8 cellular contexts compared by ENCODE assay signal in genomic region chr7:2844153-2845077, GRCh38. TPM values are rescaled to one million over a fixed set of nuclear protein-coding genes. Genes with fewer than 3 reads are reported as not detected.
DNase-seq lines count a peak whose midpoint lies in the region; ATAC-seq and TF ChIP-seq lines count a peak whose summit lies in the region.

GNA12 (minus strand) TSS chr7:2844308; CDS start chr7:2844161, 147 bp downstream.

- H2AK5ac ChIP-seq in IMR-90 (ENCODE audit: low read depth, low read length), result peak within 1 kb of the TSS; percentile 84

- in situ Hi-C loops in IMR-90 (cut with MboI; ENCODE audit: low sequenced_read_pairs), result no loop called here

- POLR2A ChIA-PET in IMR-90 (lab: Charles Lee; ENCODE audit: unreplicated experiment), result interaction anchor here (0.5 kb wide), 1 partner anchor 12 kb away, joined by 3 read pairs; no protein-coding TSS in a partner anchor

- ATAC-seq in GM21528 (IDR thresholded peaks at IDR 0.05; ENCODE audit: low FRiP score, unreplicated experiment), result peak; percentile 98
- ATAC-seq in IMR-90 (ENCODE audit: low read depth), result peak; percentile 97

- DNase-seq in DMS 273 (lab: John Stamatoyannopoulos, UW; ENCODE audit: unreplicated experiment) (peak; percentile 100), IMR-90 (peak; percentile 98), OCI-M1 (lab: John Stamatoyannopoulos, UW) (peak; percentile 97), activated T-cell treated with anti-CD3 and anti-CD28 coated beads for 24 hours (ENCODE audit: low read depth) (peak; percentile 99), epithelial cell of esophagus (ENCODE audit: low read depth) (peak; percentile 98), mucosa of gallbladder (ENCODE audit: low spot score) (peak; percentile 99)
- DNase-seq in stimulated activated CD8-positive, alpha-beta memory T cell treated with anti-CD3 and anti-CD28 coated beads, Interleukin-4, amount 100 ng/mL, for 4 hours (ENCODE audit: low read depth in 2 of 2, low spot score in 1 of 2), result peak; percentile 95 to 98

- H4K8ac ChIP-seq in IMR-90 (ENCODE audit: low read depth in 2 of 2, low read length in 2 of 2), result peak within 1 kb of the TSS; percentile 47 to 89; a peak in 3 of 4 replicates

- dilution Hi-C loops in IMR-90 (cut with HindIII; ENCODE audit: low sequenced_read_pairs, unreplicated experiment), result no loop called here

- H3K36me3 ChIP-seq in IMR-90 (ENCODE audit: control insufficient read depth, insufficient read depth, low read length), result peaks cover 9% of the 10 kb centered on the region; the same call in 1 of the 2 replicates

- H2AK9ac ChIP-seq in IMR-90 (replicated peaks; ENCODE audit: low read depth, low read length, poor library complexity), result peak within 1 kb of the TSS; percentile 93

- peaks cover 24% of the 10 kb centered on the region for H4K20me1 ChIP-seq in IMR-90 (ENCODE audit: insufficient read depth, low read length)

- no peaks in the 10 kb centered on the region for H3K9me3 ChIP-seq in IMR-90 (ENCODE audit: control insufficient read depth, insufficient read depth, low read length)

- intact Hi-C loops in IMR-90 (cut with micrococcal nuclease), result loop anchor here (5.0 kb wide), 1 partner anchor 82 kb away; no protein-coding TSS in a partner anchor

- H3K18ac ChIP-seq in IMR-90 (ENCODE audit: low read depth, low read length), result peak within 1 kb of the TSS; percentile 74

- 0% methylated on average over 43 of the region's 80 CpGs; no CpG with 5 or more reads in 1 of the 2 experiments for whole genome bisulfite sequencing in IMR-90 (ENCODE audit: extremely low coverage in 2 of 2, insufficient read length in 1 of 2), 2 experiments

- H4K5ac ChIP-seq in IMR-90 (ENCODE audit: low read depth, low read length), result peak within 1 kb of the TSS; percentile 77

- peak within 1 kb of the TSS; percentile 12; the same call in 1 of the 2 replicates for H2BK120ac ChIP-seq in IMR-90 (ENCODE audit: low read depth, low read length)

- H2AFZ ChIP-seq in IMR-90 (replicated peaks; ENCODE audit: low read length, poor library complexity), result peak within 1 kb of the TSS; percentile 92

- peak within 1 kb of the TSS; percentile 78; the same call in 1 of the 2 replicates for H4K91ac ChIP-seq in IMR-90 (ENCODE audit: insufficient read depth, low read depth, low read length)

- H3K56ac ChIP-seq in IMR-90 (ENCODE audit: extremely low read depth, insufficient read depth, low read length), result 0 out of 2 replicates have a peak within 1 kb of the TSS, but pooled peaks have one; percentile 33

- CTCF ChIA-PET in IMR-90 (lab: Yijun Ruan, JAX), result interaction anchor here (0.6 kb wide), 1 partner anchor 1072 kb away, joined by 3 read pairs; no protein-coding TSS in a partner anchor

- H2BK15ac ChIP-seq in IMR-90 (ENCODE audit: low read depth, low read length), result 0 out of 3 replicates have a peak within 1 kb of the TSS, but pooled peaks have one; percentile 37

- peaks cover 6% of the 10 kb centered on the region for H3K9me1 ChIP-seq in IMR-90 (ENCODE audit: insufficient read depth, low read length)

- no peak within 1 kb of the TSS for H2BK20ac ChIP-seq in IMR-90 (ENCODE audit: low read depth, low read length)

- H3K79me1 ChIP-seq in IMR-90 (ENCODE audit: low read depth in 1 of 2, low read length in 2 of 2), result peaks cover 15 to 42% of the 10 kb centered on the region in 2 experiments

- TF ChIP-seq POLR2A in IMR-90 (IDR thresholded peaks at IDR 0.05; ENCODE audit: low read depth, low read length), result no peak; the same call in 1 of the 2 replicates

- peaks cover 12% of the 10 kb centered on the region for H3K4me1 ChIP-seq in IMR-90 (ENCODE audit: control insufficient read depth, insufficient read depth, low read length)

- peak within 1 kb of the TSS; percentile 75 for H3K23ac ChIP-seq in IMR-90 (ENCODE audit: low read depth, low read length)

- peak within 1 kb of the TSS; percentile 95 for H3K4me2 ChIP-seq in IMR-90 (ENCODE audit: low read depth, low read length)

- no peaks in the 10 kb centered on the region for H3K27me3 ChIP-seq in IMR-90 (ENCODE audit: control insufficient read depth, insufficient read depth, low read length)

- H2BK5ac ChIP-seq in IMR-90 (ENCODE audit: low read depth, low read length, poor library complexity, severe bottlenecking), result peak within 1 kb of the TSS; percentile 81

- BruUV-seq in IMR-90 (replicated peaks; lab: Mats Ljungman, UMichigan), result no TSS peak

- no peak for TF ChIP-seq CTCF in IMR-90 (conservative IDR thresholded peaks at IDR 0.05; ENCODE audit: low read depth, low read length)
- TF ChIP-seq CTCF in epithelial cell of esophagus (IDR thresholded peaks at IDR 0.05; ENCODE audit: insufficient read depth, low read depth, low read length, missing control alignments), result no peak

- peak within 1 kb of the TSS; percentile 84 for H3K4ac ChIP-seq in IMR-90 (ENCODE audit: low read depth, low read length)

- peak within 1 kb of the TSS; percentile 76 for H3K14ac ChIP-seq in IMR-90 (replicated peaks; ENCODE audit: low read depth, low read length)

- H3K4me3 ChIP-seq in IMR-90 (ENCODE audit: insufficient read depth, low read depth, low read length) (peak within 1 kb of the TSS; percentile 98), epithelial cell of esophagus (ENCODE audit: low read length) (peak within 1 kb of the TSS; percentile 55)

- H3K9ac ChIP-seq in IMR-90 (ENCODE audit: low read depth, low read length), result peak within 1 kb of the TSS; percentile 94

- peak within 1 kb of the TSS; percentile 86 for H3K27ac ChIP-seq in IMR-90 (ENCODE audit: insufficient read depth, low read length)

- TF ChIP-seq RAD21 in IMR-90 (IDR thresholded peaks at IDR 0.05; ENCODE audit: low read length), result no peak

TF ChIP-seq in IMR-90, 13 proteins besides CTCF, POLR2A, EP300 and RAD21:
- TF ChIP-seq FOS (IDR thresholded peaks at IDR 0.05; ENCODE audit: low read depth, low read length) (peak; percentile 11; the same call in 1 of the 2 replicates), MAZ (IDR thresholded peaks at IDR 0.05; ENCODE audit: borderline replicate concordance, low read depth, low read length) (peak; percentile 60; the same call in 1 of the 2 replicates), USF2 (IDR thresholded peaks at IDR 0.05; ENCODE audit: low read depth, low read length) (no peak; the same call in none of the 2 replicates), CHD1 (IDR thresholded peaks at IDR 0.05; ENCODE audit: low read depth, low read length) (no peak), MXI1 (IDR thresholded peaks at IDR 0.05; ENCODE audit: borderline replicate concordance, low read depth, low read length) (peak; percentile 45; the same call in 1 of the 2 replicates), RFX5 (IDR thresholded peaks at IDR 0.05; ENCODE audit: low read depth, low read length) (no peak), RCOR1 (IDR thresholded peaks at IDR 0.05; ENCODE audit: insufficient replicate concordance, low read length) (no peak), MAFK (IDR thresholded peaks at IDR 0.05; ENCODE audit: low read depth, low read length) (peak; percentile 10; the same call in 1 of the 2 replicates)

RNA-seq across cellular contexts. Expression of gene GNA12, which starts in this region (rescaled TPM):
- 14.3 and 14.4 TPM in 2 replicates for total RNA-seq in IMR-90 (2012; rRNA removed)
- 89.0 and 93.9 TPM in 2 replicates for polyA plus RNA-seq in IMR-90 (2012; rRNA removed)
- polyA plus RNA-seq in IMR-90 (2012; cell fraction: cytosol; rRNA removed), result 41.2 and 78.7 TPM in 2 replicates
- 60.2 and 62.3 TPM in 2 replicates for polyA plus RNA-seq in IMR-90 (2012; cell fraction: nucleus; rRNA removed; ENCODE audit: low replicate concordance)
- 48.5 TPM for total RNA-seq in mucosa of gallbladder

Comparison
In these comparisons a context has a peak if more than half of its experiments do, and no peak if none do; other contexts are left out.
1. Peak in every context shown above with its lines: DNase-seq, ATAC-seq, H3K4me3 ChIP-seq and H3K27ac ChIP-seq.